Comparison of ENCODE assay signal across 1 cellular context in the genomic region with DNA sequence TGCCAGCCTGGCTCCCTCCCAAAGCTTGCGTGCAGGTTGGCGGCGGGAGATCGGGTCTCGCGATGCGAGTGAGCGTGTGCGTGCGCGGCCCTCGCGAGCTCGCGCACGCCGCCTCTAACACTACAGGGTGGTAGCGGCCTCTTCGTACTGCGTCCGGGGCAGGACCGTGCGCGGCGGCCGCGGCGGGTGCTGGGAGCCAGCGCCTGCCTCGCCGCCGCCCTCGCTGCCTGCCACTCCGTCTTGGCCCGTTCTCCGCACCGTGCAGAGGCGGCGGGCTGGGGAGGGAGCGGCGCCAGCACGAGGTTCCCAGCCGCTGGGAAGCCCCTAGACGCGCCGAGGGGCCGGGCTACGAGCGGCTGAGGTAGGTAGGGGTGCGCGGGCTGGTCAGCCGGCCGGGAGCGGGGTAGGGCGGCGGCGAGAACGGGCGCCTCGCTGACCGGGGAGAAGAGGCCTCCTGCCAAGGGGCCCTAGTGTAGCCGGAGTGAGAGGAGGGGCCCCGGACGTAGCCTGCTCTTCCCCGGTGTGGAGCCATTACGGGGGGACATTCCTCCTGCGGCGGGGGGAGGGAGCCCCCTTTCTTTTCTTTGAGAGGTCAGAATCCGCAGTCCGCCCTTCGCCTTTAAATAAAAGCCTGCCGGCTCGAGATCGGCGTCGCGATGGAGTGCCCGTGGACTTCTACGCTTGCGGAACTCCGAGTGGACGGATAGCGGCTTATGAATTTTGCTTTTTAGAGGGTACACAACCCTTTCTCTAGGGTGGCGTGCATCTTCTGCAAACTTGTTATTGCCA.
A peak's percentile ranks its signal among the peaks of the same experiment; 100 is the strongest.
TF ChIP-seq lines count a peak whose summit lies in the region.

A gene (plus strand): TSS at position 117 of the 789 bp plus-strand sequence. CDS start 8,933 bp downstream, outside the sequence.

TF ChIP-seq in GM12878, 131 proteins besides CTCF, POLR2A, EP300 and RAD21 (continued from another document and continues in another):
- TF ChIP-seq, protein P1, sequence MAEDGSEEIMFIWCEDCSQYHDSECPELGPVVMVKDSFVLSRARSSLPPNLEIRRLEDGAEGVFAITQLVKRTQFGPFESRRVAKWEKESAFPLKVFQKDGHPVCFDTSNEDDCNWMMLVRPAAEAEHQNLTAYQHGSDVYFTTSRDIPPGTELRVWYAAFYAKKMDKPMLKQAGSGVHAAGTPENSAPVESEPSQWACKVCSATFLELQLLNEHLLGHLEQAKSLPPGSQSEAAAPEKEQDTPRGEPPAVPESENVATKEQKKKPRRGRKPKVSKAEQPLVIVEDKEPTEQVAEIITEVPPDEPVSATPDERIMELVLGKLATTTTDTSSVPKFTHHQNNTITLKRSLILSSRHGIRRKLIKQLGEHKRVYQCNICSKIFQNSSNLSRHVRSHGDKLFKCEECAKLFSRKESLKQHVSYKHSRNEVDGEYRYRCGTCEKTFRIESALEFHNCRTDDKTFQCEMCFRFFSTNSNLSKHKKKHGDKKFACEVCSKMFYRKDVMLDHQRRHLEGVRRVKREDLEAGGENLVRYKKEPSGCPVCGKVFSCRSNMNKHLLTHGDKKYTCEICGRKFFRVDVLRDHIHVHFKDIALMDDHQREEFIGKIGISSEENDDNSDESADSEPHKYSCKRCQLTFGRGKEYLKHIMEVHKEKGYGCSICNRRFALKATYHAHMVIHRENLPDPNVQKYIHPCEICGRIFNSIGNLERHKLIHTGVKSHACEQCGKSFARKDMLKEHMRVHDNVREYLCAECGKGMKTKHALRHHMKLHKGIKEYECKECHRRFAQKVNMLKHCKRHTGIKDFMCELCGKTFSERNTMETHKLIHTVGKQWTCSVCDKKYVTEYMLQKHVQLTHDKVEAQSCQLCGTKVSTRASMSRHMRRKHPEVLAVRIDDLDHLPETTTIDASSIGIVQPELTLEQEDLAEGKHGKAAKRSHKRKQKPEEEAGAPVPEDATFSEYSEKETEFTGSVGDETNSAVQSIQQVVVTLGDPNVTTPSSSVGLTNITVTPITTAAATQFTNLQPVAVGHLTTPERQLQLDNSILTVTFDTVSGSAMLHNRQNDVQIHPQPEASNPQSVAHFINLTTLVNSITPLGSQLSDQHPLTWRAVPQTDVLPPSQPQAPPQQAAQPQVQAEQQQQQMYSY (CRISPR knock-in tag; IDR thresholded peaks at IDR 0.05) = no peak
- TF ChIP-seq MEF2A (IDR thresholded peaks at IDR 0.05; ENCODE audit: insufficient read depth, low read depth, low read length) = no peak
- TF ChIP-seq, protein P2, sequence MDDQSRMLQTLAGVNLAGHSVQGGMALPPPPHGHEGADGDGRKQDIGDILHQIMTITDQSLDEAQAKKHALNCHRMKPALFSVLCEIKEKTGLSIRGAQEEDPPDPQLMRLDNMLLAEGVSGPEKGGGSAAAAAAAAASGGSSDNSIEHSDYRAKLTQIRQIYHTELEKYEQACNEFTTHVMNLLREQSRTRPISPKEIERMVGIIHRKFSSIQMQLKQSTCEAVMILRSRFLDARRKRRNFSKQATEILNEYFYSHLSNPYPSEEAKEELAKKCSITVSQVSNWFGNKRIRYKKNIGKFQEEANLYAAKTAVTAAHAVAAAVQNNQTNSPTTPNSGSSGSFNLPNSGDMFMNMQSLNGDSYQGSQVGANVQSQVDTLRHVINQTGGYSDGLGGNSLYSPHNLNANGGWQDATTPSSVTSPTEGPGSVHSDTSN (IDR thresholded peaks at IDR 0.05; ENCODE audit: insufficient replicate concordance, low read depth, low read length) = no peak
- no peak for TF ChIP-seq SUPT20H (IDR thresholded peaks at IDR 0.05; ENCODE audit: borderline replicate concordance, control insufficient read depth, low read depth, low read length)
- TF ChIP-seq YY1 (IDR thresholded peaks at IDR 0.05; ENCODE audit: low read depth, low read length) = peak; percentile 68
- TF ChIP-seq, protein P3, sequence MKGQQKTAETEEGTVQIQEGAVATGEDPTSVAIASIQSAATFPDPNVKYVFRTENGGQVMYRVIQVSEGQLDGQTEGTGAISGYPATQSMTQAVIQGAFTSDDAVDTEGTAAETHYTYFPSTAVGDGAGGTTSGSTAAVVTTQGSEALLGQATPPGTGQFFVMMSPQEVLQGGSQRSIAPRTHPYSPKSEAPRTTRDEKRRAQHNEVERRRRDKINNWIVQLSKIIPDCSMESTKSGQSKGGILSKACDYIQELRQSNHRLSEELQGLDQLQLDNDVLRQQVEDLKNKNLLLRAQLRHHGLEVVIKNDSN (IDR thresholded peaks at IDR 0.05; ENCODE audit: borderline replicate concordance, extremely low read length, insufficient read depth, low read depth, low read length) = no peak
- peak; percentile 62 for TF ChIP-seq MYC (IDR thresholded peaks at IDR 0.05; ENCODE audit: insufficient read depth, insufficient read length, insufficient replicate concordance, low read length, severe bottlenecking)
- no peak for TF ChIP-seq RAD51 (IDR thresholded peaks at IDR 0.05)
- no peak for TF ChIP-seq FOXK2 (IDR thresholded peaks at IDR 0.05)
- TF ChIP-seq CREB1 (IDR thresholded peaks at IDR 0.05; ENCODE audit: low read depth) = peak; percentile 64; the same call in 1 of the 2 replicates
- TF ChIP-seq, protein P4, sequence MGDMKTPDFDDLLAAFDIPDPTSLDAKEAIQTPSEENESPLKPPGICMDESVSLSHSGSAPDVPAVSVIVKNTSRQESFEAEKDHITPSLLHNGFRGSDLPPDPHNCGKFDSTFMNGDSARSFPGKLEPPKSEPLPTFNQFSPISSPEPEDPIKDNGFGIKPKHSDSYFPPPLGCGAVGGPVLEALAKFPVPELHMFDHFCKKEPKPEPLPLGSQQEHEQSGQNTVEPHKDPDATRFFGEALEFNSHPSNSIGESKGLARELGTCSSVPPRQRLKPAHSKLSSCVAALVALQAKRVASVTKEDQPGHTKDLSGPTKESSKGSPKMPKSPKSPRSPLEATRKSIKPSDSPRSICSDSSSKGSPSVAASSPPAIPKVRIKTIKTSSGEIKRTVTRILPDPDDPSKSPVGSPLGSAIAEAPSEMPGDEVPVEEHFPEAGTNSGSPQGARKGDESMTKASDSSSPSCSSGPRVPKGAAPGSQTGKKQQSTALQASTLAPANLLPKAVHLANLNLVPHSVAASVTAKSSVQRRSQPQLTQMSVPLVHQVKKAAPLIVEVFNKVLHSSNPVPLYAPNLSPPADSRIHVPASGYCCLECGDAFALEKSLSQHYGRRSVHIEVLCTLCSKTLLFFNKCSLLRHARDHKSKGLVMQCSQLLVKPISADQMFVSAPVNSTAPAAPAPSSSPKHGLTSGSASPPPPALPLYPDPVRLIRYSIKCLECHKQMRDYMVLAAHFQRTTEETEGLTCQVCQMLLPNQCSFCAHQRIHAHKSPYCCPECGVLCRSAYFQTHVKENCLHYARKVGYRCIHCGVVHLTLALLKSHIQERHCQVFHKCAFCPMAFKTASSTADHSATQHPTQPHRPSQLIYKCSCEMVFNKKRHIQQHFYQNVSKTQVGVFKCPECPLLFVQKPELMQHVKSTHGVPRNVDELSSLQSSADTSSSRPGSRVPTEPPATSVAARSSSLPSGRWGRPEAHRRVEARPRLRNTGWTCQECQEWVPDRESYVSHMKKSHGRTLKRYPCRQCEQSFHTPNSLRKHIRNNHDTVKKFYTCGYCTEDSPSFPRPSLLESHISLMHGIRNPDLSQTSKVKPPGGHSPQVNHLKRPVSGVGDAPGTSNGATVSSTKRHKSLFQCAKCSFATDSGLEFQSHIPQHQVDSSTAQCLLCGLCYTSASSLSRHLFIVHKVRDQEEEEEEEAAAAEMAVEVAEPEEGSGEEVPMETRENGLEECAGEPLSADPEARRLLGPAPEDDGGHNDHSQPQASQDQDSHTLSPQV (IDR thresholded peaks at IDR 0.05) = no peak
- no peak for TF ChIP-seq NFXL1 (IDR thresholded peaks at IDR 0.05; ENCODE audit: borderline replicate concordance)
- no peak for TF ChIP-seq SREBF2 (IDR thresholded peaks at IDR 0.05; ENCODE audit: low read length)
- TF ChIP-seq, protein P5, sequence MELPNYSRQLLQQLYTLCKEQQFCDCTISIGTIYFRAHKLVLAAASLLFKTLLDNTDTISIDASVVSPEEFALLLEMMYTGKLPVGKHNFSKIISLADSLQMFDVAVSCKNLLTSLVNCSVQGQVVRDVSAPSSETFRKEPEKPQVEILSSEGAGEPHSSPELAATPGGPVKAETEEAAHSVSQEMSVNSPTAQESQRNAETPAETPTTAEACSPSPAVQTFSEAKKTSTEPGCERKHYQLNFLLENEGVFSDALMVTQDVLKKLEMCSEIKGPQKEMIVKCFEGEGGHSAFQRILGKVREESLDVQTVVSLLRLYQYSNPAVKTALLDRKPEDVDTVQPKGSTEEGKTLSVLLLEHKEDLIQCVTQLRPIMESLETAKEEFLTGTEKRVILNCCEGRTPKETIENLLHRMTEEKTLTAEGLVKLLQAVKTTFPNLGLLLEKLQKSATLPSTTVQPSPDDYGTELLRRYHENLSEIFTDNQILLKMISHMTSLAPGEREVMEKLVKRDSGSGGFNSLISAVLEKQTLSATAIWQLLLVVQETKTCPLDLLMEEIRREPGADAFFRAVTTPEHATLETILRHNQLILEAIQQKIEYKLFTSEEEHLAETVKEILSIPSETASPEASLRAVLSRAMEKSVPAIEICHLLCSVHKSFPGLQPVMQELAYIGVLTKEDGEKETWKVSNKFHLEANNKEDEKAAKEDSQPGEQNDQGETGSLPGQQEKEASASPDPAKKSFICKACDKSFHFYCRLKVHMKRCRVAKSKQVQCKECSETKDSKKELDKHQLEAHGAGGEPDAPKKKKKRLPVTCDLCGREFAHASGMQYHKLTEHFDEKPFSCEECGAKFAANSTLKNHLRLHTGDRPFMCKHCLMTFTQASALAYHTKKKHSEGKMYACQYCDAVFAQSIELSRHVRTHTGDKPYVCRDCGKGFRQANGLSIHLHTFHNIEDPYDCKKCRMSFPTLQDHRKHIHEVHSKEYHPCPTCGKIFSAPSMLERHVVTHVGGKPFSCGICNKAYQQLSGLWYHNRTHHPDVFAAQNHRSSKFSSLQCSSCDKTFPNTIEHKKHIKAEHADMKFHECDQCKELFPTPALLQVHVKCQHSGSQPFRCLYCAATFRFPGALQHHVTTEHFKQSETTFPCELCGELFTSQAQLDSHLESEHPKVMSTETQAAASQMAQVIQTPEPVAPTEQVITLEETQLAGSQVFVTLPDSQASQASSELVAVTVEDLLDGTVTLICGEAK (IDR thresholded peaks at IDR 0.05; ENCODE audit: borderline replicate concordance) = no peak
- TF ChIP-seq SIN3A (IDR thresholded peaks at IDR 0.05; ENCODE audit: low read depth, low read length) = peak; percentile 53; the same call in 1 of the 2 replicates
- 0 out of 2 replicates have a peak, but pooled peaks have one; percentile 11 for TF ChIP-seq FOXM1 (IDR thresholded peaks at IDR 0.05; ENCODE audit: low read depth, low read length)
- TF ChIP-seq MEF2B (IDR thresholded peaks at IDR 0.05; ENCODE audit: partially characterized antibody, poor library complexity, severe bottlenecking) = no peak
- TF ChIP-seq, protein P6, sequence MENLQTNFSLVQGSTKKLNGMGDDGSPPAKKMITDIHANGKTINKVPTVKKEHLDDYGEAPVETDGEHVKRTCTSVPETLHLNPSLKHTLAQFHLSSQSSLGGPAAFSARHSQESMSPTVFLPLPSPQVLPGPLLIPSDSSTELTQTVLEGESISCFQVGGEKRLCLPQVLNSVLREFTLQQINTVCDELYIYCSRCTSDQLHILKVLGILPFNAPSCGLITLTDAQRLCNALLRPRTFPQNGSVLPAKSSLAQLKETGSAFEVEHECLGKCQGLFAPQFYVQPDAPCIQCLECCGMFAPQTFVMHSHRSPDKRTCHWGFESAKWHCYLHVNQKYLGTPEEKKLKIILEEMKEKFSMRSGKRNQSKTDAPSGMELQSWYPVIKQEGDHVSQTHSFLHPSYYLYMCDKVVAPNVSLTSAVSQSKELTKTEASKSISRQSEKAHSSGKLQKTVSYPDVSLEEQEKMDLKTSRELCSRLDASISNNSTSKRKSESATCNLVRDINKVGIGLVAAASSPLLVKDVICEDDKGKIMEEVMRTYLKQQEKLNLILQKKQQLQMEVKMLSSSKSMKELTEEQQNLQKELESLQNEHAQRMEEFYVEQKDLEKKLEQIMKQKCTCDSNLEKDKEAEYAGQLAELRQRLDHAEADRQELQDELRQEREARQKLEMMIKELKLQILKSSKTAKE (IDR thresholded peaks at IDR 0.05; ENCODE audit: low read depth, poor library complexity, severe bottlenecking) = no peak
- TF ChIP-seq, protein P7, sequence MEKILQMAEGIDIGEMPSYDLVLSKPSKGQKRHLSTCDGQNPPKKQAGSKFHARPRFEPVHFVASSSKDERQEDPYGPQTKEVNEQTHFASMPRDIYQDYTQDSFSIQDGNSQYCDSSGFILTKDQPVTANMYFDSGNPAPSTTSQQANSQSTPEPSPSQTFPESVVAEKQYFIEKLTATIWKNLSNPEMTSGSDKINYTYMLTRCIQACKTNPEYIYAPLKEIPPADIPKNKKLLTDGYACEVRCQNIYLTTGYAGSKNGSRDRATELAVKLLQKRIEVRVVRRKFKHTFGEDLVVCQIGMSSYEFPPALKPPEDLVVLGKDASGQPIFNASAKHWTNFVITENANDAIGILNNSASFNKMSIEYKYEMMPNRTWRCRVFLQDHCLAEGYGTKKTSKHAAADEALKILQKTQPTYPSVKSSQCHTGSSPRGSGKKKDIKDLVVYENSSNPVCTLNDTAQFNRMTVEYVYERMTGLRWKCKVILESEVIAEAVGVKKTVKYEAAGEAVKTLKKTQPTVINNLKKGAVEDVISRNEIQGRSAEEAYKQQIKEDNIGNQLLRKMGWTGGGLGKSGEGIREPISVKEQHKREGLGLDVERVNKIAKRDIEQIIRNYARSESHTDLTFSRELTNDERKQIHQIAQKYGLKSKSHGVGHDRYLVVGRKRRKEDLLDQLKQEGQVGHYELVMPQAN (conservative IDR thresholded peaks at IDR 0.05) = peak; percentile 96
- no peak for TF ChIP-seq TCF7 (IDR thresholded peaks at IDR 0.05; ENCODE audit: borderline replicate concordance)
- TF ChIP-seq FOS (IDR thresholded peaks at IDR 0.05; ENCODE audit: borderline replicate concordance, extremely low read depth, insufficient read length) = no peak
- TF ChIP-seq CREM (IDR thresholded peaks at IDR 0.05; ENCODE audit: low read depth) = peak; percentile 45; the same call in 1 of the 2 replicates
- TF ChIP-seq RCOR1 (conservative IDR thresholded peaks at IDR 0.05; ENCODE audit: low read depth, low read length) = peak; percentile 95; the same call in 1 of the 2 replicates
- TF ChIP-seq HCFC1 (IDR thresholded peaks at IDR 0.05; ENCODE audit: low read length) = peak; percentile 62
- no peak for TF ChIP-seq MYB (IDR thresholded peaks at IDR 0.05; ENCODE audit: borderline replicate concordance, low read depth, low read length)
- TF ChIP-seq POU2F2 (IDR thresholded peaks at IDR 0.05; ENCODE audit: borderline replicate concordance, low read depth, low read length) = peak; percentile 91; the same call in 2 of the 3 replicates
- TF ChIP-seq SMARCA5 (IDR thresholded peaks at IDR 0.05) = peak; percentile 70; the same call in 1 of the 2 replicates
- TF ChIP-seq RB1 (IDR thresholded peaks at IDR 0.05; ENCODE audit: borderline replicate concordance) = peak; percentile 96; the same call in 1 of the 2 replicates
- no peak for TF ChIP-seq CBX3 (IDR thresholded peaks at IDR 0.05; ENCODE audit: borderline replicate concordance, low read depth)
- TF ChIP-seq, protein P8, sequence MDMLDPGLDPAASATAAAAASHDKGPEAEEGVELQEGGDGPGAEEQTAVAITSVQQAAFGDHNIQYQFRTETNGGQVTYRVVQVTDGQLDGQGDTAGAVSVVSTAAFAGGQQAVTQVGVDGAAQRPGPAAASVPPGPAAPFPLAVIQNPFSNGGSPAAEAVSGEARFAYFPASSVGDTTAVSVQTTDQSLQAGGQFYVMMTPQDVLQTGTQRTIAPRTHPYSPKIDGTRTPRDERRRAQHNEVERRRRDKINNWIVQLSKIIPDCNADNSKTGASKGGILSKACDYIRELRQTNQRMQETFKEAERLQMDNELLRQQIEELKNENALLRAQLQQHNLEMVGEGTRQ (IDR thresholded peaks at IDR 0.05; ENCODE audit: borderline replicate concordance, low read depth, low read length) = no peak
- TF ChIP-seq ZNF207 (IDR thresholded peaks at IDR 0.05; ENCODE audit: borderline replicate concordance) = 0 out of 2 replicates have a peak, but pooled peaks have one; percentile 87
- no peak for TF ChIP-seq ZZZ3 (IDR thresholded peaks at IDR 0.05; ENCODE audit: control insufficient read depth, insufficient read length, low read depth)
- no peak for TF ChIP-seq PAX5 (IDR thresholded peaks at IDR 0.05; ENCODE audit: borderline replicate concordance, low read depth, low read length)
- TF ChIP-seq NR2C2 (IDR thresholded peaks at IDR 0.05; ENCODE audit: borderline replicate concordance, control insufficient read depth, insufficient read length, low read depth) = no peak
